Comparison of ENCODE assay signal across 1 cellular context in the genomic region with DNA sequence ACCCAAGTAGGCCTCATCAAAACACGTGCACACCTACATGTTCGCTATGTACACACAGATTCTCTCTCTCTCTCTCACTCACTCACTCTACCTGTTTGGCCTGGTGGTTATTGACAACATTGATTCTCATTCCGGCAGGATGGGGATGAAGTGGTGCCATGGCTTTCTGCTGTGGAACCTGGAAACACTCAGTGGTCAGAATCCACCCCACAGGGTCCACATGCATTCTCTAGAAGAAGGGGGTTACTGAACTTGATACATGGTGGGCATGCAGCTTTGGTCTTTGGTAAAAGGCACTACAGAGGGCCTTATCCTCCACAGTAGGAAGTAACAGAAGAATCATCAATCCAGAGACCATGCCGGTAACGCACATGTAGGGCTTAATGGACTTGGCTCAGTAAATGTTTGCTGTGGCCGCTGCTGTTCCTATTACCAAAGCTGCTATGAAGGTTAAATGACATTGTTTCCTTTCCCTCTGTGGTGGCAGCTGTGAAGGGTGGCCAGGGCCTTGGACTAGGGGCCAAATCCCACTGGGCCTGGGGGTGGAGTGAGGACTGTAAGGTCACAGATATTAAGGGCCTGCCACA.
TF ChIP-seq lines count a peak whose summit lies in the region.

No MANE protein-coding gene starts in this region.

TF ChIP-seq in SK-N-SH treated with all-trans-retinoic acid at 6 μM for 48 hours, 23 proteins besides CTCF, POLR2A, EP300 and RAD21:
- TF ChIP-seq ZNF8 (CRISPR knock-in tag; IDR thresholded peaks at IDR 0.05) = no peak
- no peak for TF ChIP-seq ESRRG (CRISPR knock-in tag; IDR thresholded peaks at IDR 0.05)
- no peak for TF ChIP-seq SNAI2 (CRISPR knock-in tag; IDR thresholded peaks at IDR 0.05)
- TF ChIP-seq, protein P1, sequence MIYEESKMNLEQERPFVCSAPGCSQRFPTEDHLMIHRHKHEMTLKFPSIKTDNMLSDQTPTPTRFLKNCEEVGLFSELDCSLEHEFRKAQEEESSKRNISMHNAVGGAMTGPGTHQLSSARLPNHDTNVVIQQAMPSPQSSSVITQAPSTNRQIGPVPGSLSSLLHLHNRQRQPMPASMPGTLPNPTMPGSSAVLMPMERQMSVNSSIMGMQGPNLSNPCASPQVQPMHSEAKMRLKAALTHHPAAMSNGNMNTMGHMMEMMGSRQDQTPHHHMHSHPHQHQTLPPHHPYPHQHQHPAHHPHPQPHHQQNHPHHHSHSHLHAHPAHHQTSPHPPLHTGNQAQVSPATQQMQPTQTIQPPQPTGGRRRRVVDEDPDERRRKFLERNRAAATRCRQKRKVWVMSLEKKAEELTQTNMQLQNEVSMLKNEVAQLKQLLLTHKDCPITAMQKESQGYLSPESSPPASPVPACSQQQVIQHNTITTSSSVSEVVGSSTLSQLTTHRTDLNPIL (CRISPR knock-in tag; IDR thresholded peaks at IDR 0.05; ENCODE audit: low read depth) = no peak
- no peak for TF ChIP-seq ARNTL (CRISPR knock-in tag; IDR thresholded peaks at IDR 0.05; ENCODE audit: borderline replicate concordance, low read depth)
- TF ChIP-seq GLIS3 (CRISPR knock-in tag; IDR thresholded peaks at IDR 0.05) = no peak
- no peak for TF ChIP-seq OSR1 (CRISPR knock-in tag; IDR thresholded peaks at IDR 0.05)
- no peak for TF ChIP-seq ZC3H10 (CRISPR knock-in tag; IDR thresholded peaks at IDR 0.05)
- no peak for TF ChIP-seq CSDC2 (CRISPR knock-in tag; IDR thresholded peaks at IDR 0.05)
- no peak for TF ChIP-seq ZFP30 (CRISPR knock-in tag; IDR thresholded peaks at IDR 0.05)
- TF ChIP-seq, protein P2, sequence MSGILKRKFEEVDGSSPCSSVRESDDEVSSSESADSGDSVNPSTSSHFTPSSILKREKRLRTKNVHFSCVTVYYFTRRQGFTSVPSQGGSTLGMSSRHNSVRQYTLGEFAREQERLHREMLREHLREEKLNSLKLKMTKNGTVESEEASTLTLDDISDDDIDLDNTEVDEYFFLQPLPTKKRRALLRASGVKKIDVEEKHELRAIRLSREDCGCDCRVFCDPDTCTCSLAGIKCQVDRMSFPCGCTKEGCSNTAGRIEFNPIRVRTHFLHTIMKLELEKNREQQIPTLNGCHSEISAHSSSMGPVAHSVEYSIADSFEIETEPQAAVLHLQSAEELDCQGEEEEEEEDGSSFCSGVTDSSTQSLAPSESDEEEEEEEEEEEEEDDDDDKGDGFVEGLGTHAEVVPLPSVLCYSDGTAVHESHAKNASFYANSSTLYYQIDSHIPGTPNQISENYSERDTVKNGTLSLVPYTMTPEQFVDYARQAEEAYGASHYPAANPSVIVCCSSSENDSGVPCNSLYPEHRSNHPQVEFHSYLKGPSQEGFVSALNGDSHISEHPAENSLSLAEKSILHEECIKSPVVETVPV (CRISPR knock-in tag; IDR thresholded peaks at IDR 0.05) = no peak
- no peak for TF ChIP-seq BACH2 (CRISPR knock-in tag; IDR thresholded peaks at IDR 0.05; ENCODE audit: borderline replicate concordance)
- TF ChIP-seq, protein P3, sequence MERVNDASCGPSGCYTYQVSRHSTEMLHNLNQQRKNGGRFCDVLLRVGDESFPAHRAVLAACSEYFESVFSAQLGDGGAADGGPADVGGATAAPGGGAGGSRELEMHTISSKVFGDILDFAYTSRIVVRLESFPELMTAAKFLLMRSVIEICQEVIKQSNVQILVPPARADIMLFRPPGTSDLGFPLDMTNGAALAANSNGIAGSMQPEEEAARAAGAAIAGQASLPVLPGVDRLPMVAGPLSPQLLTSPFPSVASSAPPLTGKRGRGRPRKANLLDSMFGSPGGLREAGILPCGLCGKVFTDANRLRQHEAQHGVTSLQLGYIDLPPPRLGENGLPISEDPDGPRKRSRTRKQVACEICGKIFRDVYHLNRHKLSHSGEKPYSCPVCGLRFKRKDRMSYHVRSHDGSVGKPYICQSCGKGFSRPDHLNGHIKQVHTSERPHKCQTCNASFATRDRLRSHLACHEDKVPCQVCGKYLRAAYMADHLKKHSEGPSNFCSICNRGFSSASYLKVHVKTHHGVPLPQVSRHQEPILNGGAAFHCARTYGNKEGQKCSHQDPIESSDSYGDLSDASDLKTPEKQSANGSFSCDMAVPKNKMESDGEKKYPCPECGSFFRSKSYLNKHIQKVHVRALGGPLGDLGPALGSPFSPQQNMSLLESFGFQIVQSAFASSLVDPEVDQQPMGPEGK (CRISPR knock-in tag; IDR thresholded peaks at IDR 0.05; ENCODE audit: borderline replicate concordance) = no peak
- no peak for TF ChIP-seq ZNF70 (CRISPR knock-in tag; IDR thresholded peaks at IDR 0.05)
- no peak for TF ChIP-seq ZNF565 (CRISPR knock-in tag; conservative IDR thresholded peaks at IDR 0.05; ENCODE audit: low read depth)
- TF ChIP-seq, protein P4, sequence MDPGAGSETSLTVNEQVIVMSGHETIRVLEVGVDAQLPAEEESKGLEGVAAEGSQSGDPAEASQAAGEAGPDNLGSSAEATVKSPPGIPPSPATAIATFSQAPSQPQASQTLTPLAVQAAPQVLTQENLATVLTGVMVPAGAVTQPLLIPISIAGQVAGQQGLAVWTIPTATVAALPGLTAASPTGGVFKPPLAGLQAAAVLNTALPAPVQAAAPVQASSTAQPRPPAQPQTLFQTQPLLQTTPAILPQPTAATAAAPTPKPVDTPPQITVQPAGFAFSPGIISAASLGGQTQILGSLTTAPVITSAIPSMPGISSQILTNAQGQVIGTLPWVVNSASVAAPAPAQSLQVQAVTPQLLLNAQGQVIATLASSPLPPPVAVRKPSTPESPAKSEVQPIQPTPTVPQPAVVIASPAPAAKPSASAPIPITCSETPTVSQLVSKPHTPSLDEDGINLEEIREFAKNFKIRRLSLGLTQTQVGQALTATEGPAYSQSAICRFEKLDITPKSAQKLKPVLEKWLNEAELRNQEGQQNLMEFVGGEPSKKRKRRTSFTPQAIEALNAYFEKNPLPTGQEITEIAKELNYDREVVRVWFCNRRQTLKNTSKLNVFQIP (CRISPR knock-in tag; IDR thresholded peaks at IDR 0.05; ENCODE audit: borderline replicate concordance, low read depth) = no peak
